In genomic region chr12:47811070-47811391, GRCh38 we compare ENCODE assay signal across 2 cellular contexts.
TF ChIP-seq lines count a peak whose summit lies in the region.

No MANE protein-coding gene starts in this region.

TF ChIP-seq in liver, 16 proteins besides CTCF, POLR2A, EP300 and RAD21:
- TF ChIP-seq NR2F2 (IDR thresholded peaks at IDR 0.05): no peak
- TF ChIP-seq GABPA (IDR thresholded peaks at IDR 0.05 in 1 of 2, conservative IDR thresholded peaks at IDR 0.05 in 1 of 2): no peak
- TF ChIP-seq HNF4A (conservative IDR thresholded peaks at IDR 0.05): no peak
- TF ChIP-seq, protein P1, sequence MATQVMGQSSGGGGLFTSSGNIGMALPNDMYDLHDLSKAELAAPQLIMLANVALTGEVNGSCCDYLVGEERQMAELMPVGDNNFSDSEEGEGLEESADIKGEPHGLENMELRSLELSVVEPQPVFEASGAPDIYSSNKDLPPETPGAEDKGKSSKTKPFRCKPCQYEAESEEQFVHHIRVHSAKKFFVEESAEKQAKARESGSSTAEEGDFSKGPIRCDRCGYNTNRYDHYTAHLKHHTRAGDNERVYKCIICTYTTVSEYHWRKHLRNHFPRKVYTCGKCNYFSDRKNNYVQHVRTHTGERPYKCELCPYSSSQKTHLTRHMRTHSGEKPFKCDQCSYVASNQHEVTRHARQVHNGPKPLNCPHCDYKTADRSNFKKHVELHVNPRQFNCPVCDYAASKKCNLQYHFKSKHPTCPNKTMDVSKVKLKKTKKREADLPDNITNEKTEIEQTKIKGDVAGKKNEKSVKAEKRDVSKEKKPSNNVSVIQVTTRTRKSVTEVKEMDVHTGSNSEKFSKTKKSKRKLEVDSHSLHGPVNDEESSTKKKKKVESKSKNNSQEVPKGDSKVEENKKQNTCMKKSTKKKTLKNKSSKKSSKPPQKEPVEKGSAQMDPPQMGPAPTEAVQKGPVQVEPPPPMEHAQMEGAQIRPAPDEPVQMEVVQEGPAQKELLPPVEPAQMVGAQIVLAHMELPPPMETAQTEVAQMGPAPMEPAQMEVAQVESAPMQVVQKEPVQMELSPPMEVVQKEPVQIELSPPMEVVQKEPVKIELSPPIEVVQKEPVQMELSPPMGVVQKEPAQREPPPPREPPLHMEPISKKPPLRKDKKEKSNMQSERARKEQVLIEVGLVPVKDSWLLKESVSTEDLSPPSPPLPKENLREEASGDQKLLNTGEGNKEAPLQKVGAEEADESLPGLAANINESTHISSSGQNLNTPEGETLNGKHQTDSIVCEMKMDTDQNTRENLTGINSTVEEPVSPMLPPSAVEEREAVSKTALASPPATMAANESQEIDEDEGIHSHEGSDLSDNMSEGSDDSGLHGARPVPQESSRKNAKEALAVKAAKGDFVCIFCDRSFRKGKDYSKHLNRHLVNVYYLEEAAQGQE (IDR thresholded peaks at IDR 0.05): no peak
- no peak for TF ChIP-seq FOXA2 (IDR thresholded peaks at IDR 0.05)
- no peak for TF ChIP-seq ATF3 (IDR thresholded peaks at IDR 0.05)
- no peak for TF ChIP-seq SP1 (IDR thresholded peaks at IDR 0.05)
- no peak for TF ChIP-seq EGR1 (IDR thresholded peaks at IDR 0.05; ENCODE audit: low read depth in 2 of 2)
- TF ChIP-seq TAF1 (conservative IDR thresholded peaks at IDR 0.05): no peak
- TF ChIP-seq FOXA1 (IDR thresholded peaks at IDR 0.05): no peak
- TF ChIP-seq HNF4G (IDR thresholded peaks at IDR 0.05): no peak
- TF ChIP-seq RXRA (IDR thresholded peaks at IDR 0.05): no peak
- no peak for TF ChIP-seq ZBTB33 (IDR thresholded peaks at IDR 0.05)
- no peak for TF ChIP-seq YY1 (IDR thresholded peaks at IDR 0.05)
- no peak for TF ChIP-seq JUND (IDR thresholded peaks at IDR 0.05)

TF ChIP-seq in HepG2, 621 proteins besides CTCF, POLR2A, EP300 and RAD21:
- TF ChIP-seq KAT8 (CRISPR knock-in tag; IDR thresholded peaks at IDR 0.05) (no peak), GABPB1 (CRISPR knock-in tag; IDR thresholded peaks at IDR 0.05) (no peak), ZNF619 (CRISPR knock-in tag; IDR thresholded peaks at IDR 0.05) (no peak), HNRNPH1 (optimal IDR thresholded peaks at IDR 0.05; ENCODE audit: low read depth, low read length) (no peak)
TF ChIP-seq in HepG2: peak in this region for 0.
